ENCODE assay signal across 8 cellular contexts in the genomic region with DNA sequence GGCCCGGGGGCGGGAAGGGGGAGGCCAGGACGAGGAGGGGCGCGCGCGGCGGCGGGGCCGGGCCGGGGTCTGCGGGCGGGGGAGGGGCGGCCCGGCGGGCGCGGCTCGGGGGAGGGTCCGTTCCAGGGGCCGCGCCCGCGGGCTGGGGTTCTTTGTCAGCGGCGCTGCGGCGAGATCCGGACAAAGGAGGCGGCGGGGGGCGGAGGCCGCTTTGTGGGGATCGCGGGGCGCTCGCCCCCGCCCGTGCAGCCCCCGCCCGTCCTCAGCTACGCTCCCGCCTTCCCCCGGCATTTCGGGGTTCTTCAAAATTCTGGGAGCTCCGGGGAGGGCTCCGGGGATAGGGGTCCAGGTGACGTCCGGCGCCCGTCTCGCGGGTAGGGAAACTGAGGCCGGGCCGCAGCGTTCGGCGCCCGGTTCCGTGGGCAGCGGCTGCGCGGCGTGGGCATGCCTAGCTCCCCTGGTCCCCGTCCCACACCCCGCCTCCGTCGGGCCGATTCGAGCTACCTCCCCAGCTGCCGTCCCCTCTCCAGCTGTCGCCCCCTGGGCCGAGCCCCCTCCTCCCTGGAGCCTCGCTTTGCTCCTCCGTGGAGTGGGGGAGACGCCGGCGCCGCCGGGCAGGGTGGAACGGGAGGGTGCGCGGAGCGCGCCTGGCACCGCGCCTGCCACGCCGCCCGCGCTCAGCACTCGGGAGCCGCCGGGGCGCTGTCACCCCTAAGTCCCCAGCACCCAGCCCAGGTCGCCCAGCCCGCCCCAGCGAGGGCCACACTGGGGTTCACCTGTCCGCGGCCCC.
DNase-seq lines count a peak whose midpoint lies in the region; ATAC-seq lines count a peak whose summit lies in the region.

No MANE protein-coding gene starts in this region.

- no peak for ATAC-seq in GM21515 (IDR thresholded peaks at IDR 0.05; ENCODE audit: unreplicated experiment)

- peak; percentile 41 for DNase-seq in NCI-H146 (lab: John Stamatoyannopoulos, UW)
- DNase-seq in NCI-H146 treated with DMSO at 0.1 percent for 48 hours (lab: John Stamatoyannopoulos, UW; ENCODE audit: unreplicated experiment) = no peak
- peak; percentile 66 for DNase-seq in activated CD8-positive, alpha-beta memory T cell treated with anti-CD3 and anti-CD28 coated beads, Interleukin-2, amount 50 U/mL, for 48 hours
- DNase-seq in head of caudate nucleus = peak in 37 of 42 donors; percentile 25 to 76 (median 58)
- DNase-seq in retina = peak; percentile 42
- DNase-seq in DMS53 treated with DMSO at 0.1 percent for 48 hours (lab: John Stamatoyannopoulos, UW; ENCODE audit: unreplicated experiment) = no peak
- no peak for DNase-seq in NCI-H2196 (lab: John Stamatoyannopoulos, UW; ENCODE audit: unreplicated experiment)

- intact Hi-C loops in head of caudate nucleus (cut with DNase I) = no loop called here

Comparison
In these comparisons a context has a peak if more than half of its experiments do, and no peak if none do; other contexts are left out.
1. DNase-seq: peak in NCI-H146 (single experiment), activated CD8-positive, alpha-beta memory T cell treated with anti-CD3 and anti-CD28 coated beads, Interleukin-2, amount 50 U/mL, for 48 hours (single experiment), head of caudate nucleus (37 of 42) and retina (single experiment); none in NCI-H146 treated with DMSO at 0.1 percent for 48 hours (single experiment), DMS53 treated with DMSO at 0.1 percent for 48 hours (single experiment) and NCI-H2196 (single experiment).